1 cellular context compared by ENCODE assay signal in genomic region chr3:14145236-14145635, GRCh38.
TF ChIP-seq lines count a peak whose summit lies in the region.

No MANE protein-coding gene starts in this region.

TF ChIP-seq in endothelial cell of umbilical vein, 7 proteins besides CTCF, POLR2A, EP300 and RAD21 (continued from another document):
- TF ChIP-seq, protein P1, sequence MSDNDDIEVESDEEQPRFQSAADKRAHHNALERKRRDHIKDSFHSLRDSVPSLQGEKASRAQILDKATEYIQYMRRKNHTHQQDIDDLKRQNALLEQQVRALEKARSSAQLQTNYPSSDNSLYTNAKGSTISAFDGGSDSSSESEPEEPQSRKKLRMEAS (IDR thresholded peaks at IDR 0.05; ENCODE audit: insufficient read depth, insufficient read length) = no peak
